Comparison of ENCODE assay signal across 10 cellular contexts in the genomic region with DNA sequence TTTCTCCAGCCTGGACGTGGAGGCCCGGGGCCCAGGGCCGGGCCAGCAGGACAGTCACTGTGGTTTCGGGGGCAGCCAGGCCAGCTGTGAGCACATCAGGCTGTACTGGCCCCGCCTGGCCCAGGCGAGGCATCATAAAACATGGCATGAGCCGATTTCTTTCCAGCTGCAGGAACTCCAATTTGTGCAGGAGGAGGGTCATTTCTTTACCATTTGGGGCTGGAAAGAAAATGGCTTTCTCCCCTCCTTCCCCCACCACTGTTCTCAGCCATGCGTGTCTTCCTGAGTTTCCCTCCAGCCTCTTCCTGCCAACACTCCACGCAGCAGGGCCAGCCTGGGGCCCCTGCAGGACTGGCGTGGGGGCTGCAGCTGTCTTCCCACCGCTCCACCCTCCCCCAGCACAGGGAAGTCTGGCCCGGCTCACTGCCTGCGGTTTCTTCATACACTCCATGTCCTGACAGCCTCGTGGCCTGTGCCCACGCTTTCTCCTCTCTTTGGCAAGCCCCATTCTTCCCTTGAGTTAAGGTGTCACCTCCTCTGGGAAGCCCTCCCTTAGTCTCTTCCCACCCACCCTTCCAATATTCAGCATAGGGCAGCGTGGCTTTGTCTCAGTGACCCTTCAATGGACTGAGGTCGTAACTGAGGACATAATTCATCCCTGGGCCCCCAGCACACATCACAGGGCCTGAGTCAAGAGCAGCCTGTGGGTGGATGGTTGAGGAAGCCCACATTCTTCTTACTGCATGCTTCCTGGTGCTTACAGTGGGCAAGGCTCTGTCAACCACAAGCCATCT.
DNase-seq lines count a peak whose midpoint lies in the region; ATAC-seq, FAIRE-seq and TF ChIP-seq lines count a peak whose summit lies in the region.
"Had no signal": no experiment of that assay in that cellular context is flagged by ENCODE, and none has a peak within 500 bp of the region (broad histone marks: within the 10 kb centered on the region; RNA-seq: fewer than 3 reads in every experiment).

No MANE protein-coding gene starts in this region.

- peak; percentile 14; the same call in 1 of the 3 replicates for ATAC-seq in K562

- peaks cover 15 to 36% of the 10 kb centered on the region in 2 experiments for H3K4me1 ChIP-seq in K562 (replicated peaks in 1 of 2; ENCODE audit: control insufficient read depth in 2 of 2, insufficient read depth in 2 of 2, low read length in 2 of 2)

- no peaks in the 10 kb centered on the region for H3K79me2 ChIP-seq in K562 (ENCODE audit: control insufficient read depth, insufficient read depth, low read length)

- TF ChIP-seq RAD21 in K562 (CRISPR knock-in tag; conservative IDR thresholded peaks at IDR 0.05 in 1 of 2, IDR thresholded peaks at IDR 0.05 in 1 of 2), result no peak

- no peaks in the 10 kb centered on the region for H3K9me1 ChIP-seq in K562 (ENCODE audit: control insufficient read depth, insufficient read depth, low read length)

- H3K4me3 Mint-ChIP-seq in type B pancreatic cell, result peak overlapping the region; percentile 18

- H3K27me3 ChIP-seq in K562 (ENCODE audit: control insufficient read depth in 2 of 2, insufficient read depth in 2 of 2, low read length in 2 of 2), result peaks cover 0 to under 1% of the 10 kb centered on the region in 2 experiments; a peak in 1 of 5 replicates

- H3K36me3 Mint-ChIP-seq in type B pancreatic cell, result no peaks in the 10 kb centered on the region

- peaks cover 32% of the 10 kb centered on the region for H3K4me1 Mint-ChIP-seq in type B pancreatic cell (ENCODE audit: unreplicated experiment)

- no peak overlapping the region for H3K27ac ChIP-seq in K562 (ENCODE audit: extremely low read depth, low read depth, low read length)

- H3K4me3 ChIP-seq in K562, result no peak overlapping the region

- H4K20me1 ChIP-seq in K562 (replicated peaks; ENCODE audit: control insufficient read depth, insufficient read depth, low read length), result 0 out of 2 replicates have a peak, but pooled peaks cover 3% of the 10 kb centered on the region

- TF ChIP-seq CTCF in K562 (IDR thresholded peaks at IDR 0.05 in 2 of 3, conservative IDR thresholded peaks at IDR 0.05 in 1 of 3; ENCODE audit: insufficient read depth in 2 of 3, low read depth in 1 of 3, low read length in 3 of 3), result no peak
- peak; percentile 16 for TF ChIP-seq CTCF in type B pancreatic cell (conservative IDR thresholded peaks at IDR 0.05)

- no TSS peak for BruUV-seq in K562 (replicated peaks; lab: Mats Ljungman, UMichigan)

- DNase-seq in NOMO-1 (lab: John Stamatoyannopoulos, UW; ENCODE audit: unreplicated experiment in 2 of 2) (peak; percentile 23 to 43), NOMO-1 treated with dmso at 0.1 percent for 144 hours (lab: John Stamatoyannopoulos, UW; ENCODE audit: unreplicated experiment) (no peak), K562 (ENCODE audit: extremely low read depth in 1 of 4, low spot score in 3 of 4) (no peak), medulla oblongata (ENCODE audit: extremely low spot score) (peak; percentile 62), type B pancreatic cell (ENCODE audit: extremely low spot score, unreplicated experiment) (no peak), NCI-H128 (lab: John Stamatoyannopoulos, UW; ENCODE audit: unreplicated experiment) (no peak), NK-92 (lab: John Stamatoyannopoulos, UW; ENCODE audit: unreplicated experiment) (no peak), SW 1271 (lab: John Stamatoyannopoulos, UW) (no peak)
- DNase-seq: NCI-H1436 had no signal

- peak overlapping the region; percentile 70 for H3K27ac Mint-ChIP-seq in type B pancreatic cell

- peak overlapping the region in 1 of 2 experiments; percentile 68; a peak in 1 of 4 replicates for H3K9ac ChIP-seq in K562 (ENCODE audit: insufficient read depth in 1 of 2, low read depth in 2 of 2, low read length in 2 of 2)

- H3K9me3 ChIP-seq in K562 (replicated peaks; ENCODE audit: control insufficient read depth, insufficient read depth, low read depth, low read length), result no peaks in the 10 kb centered on the region

- in situ Hi-C loops in K562 (cut with MboI), result no loop called here

- H3K36me3 ChIP-seq in K562 (ENCODE audit: control insufficient read depth, insufficient read depth, low read length), result no peaks in the 10 kb centered on the region

- H3K9me3 Mint-ChIP-seq in type B pancreatic cell, result no peaks in the 10 kb centered on the region

- CTCF ChIA-PET in K562 (lab: Yijun Ruan, JAX; ENCODE audit: low intra/inter-chr PET ratio), result interaction anchor here (0.7 kb wide), 1 partner anchor 7 kb away, joined by 4 read pairs; no protein-coding TSS in a partner anchor

- POLR2A ChIA-PET in K562 (lab: Yijun Ruan, JAX), result interaction anchor here (1.4 kb wide), 1 partner anchor 10 kb away, joined by 3 read pairs; no protein-coding TSS in a partner anchor

- H3K27me3 Mint-ChIP-seq in type B pancreatic cell, result peaks cover 3% of the 10 kb centered on the region

- no peak for TF ChIP-seq POLR2A in K562 (conservative IDR thresholded peaks at IDR 0.05)

- H2AFZ ChIP-seq in K562 (ENCODE audit: low read depth, low read length), result peak overlapping the region; percentile 70

- FAIRE-seq in K562 (lab: Jason Lieb, UNC), result no peak
- FAIRE-seq: TTC549 had no signal

- WGBS in K562 (ENCODE audit: insufficient coverage, low coverage, missing lambda C conversion rate), result 40% methylated on average over 17 of the region's 17 CpGs

- no peak for TF ChIP-seq EP300 in K562 (IDR thresholded peaks at IDR 0.05; ENCODE audit: low read length)

- intact Hi-C loops in K562 (cut with micrococcal nuclease), result no loop called here

- no peak overlapping the region for H3K4me2 ChIP-seq in K562 (ENCODE audit: insufficient read depth, low read length)

TF ChIP-seq in K562, 482 proteins besides CTCF, POLR2A, EP300 and RAD21:
- TF ChIP-seq, protein P1, sequence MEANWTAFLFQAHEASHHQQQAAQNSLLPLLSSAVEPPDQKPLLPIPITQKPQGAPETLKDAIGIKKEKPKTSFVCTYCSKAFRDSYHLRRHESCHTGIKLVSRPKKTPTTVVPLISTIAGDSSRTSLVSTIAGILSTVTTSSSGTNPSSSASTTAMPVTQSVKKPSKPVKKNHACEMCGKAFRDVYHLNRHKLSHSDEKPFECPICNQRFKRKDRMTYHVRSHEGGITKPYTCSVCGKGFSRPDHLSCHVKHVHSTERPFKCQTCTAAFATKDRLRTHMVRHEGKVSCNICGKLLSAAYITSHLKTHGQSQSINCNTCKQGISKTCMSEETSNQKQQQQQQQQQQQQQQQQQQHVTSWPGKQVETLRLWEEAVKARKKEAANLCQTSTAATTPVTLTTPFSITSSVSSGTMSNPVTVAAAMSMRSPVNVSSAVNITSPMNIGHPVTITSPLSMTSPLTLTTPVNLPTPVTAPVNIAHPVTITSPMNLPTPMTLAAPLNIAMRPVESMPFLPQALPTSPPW (CRISPR knock-in tag; IDR thresholded peaks at IDR 0.05), result peak; percentile 26; the same call in 1 of the 2 replicates
- TF ChIP-seq EGR1 (conservative IDR thresholded peaks at IDR 0.05) (peak; percentile 39; the same call in 1 of the 2 replicates), ZFP36 (IDR thresholded peaks at IDR 0.05; ENCODE audit: low read depth, low read length, partially characterized antibody) (peak; percentile 64), TFAP4 (CRISPR knock-in tag; IDR thresholded peaks at IDR 0.05; ENCODE audit: borderline replicate concordance) (0 out of 2 replicates have a peak, but pooled peaks have one; percentile 14)
- TF ChIP-seq, protein P2, sequence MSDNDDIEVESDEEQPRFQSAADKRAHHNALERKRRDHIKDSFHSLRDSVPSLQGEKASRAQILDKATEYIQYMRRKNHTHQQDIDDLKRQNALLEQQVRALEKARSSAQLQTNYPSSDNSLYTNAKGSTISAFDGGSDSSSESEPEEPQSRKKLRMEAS (CRISPR knock-in tag; IDR thresholded peaks at IDR 0.05), result 0 out of 2 replicates have a peak, but pooled peaks have one; percentile 28
- TF ChIP-seq, protein P3, sequence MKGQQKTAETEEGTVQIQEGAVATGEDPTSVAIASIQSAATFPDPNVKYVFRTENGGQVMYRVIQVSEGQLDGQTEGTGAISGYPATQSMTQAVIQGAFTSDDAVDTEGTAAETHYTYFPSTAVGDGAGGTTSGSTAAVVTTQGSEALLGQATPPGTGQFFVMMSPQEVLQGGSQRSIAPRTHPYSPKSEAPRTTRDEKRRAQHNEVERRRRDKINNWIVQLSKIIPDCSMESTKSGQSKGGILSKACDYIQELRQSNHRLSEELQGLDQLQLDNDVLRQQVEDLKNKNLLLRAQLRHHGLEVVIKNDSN (CRISPR knock-in tag; IDR thresholded peaks at IDR 0.05), result no peak

Comparison
In these comparisons a context has a peak if more than half of its experiments do, and no peak if none do; other contexts are left out.
1. DNase-seq: peak in NOMO-1 (2 of 2) and medulla oblongata (single experiment); none in NOMO-1 treated with dmso at 0.1 percent for 144 hours (single experiment), K562 (0 of 4), type B pancreatic cell (single experiment), NCI-H128 (single experiment), NK-92 (single experiment) and SW 1271 (0 of 2).